ENCODE assay signal across 16 cellular contexts in genomic region chr16:82783933-82784566, GRCh38.
"Had no signal": no experiment of that assay in that cellular context is flagged by ENCODE, and none has a peak within 500 bp of the region (broad histone marks: within the 10 kb centered on the region; RNA-seq: fewer than 3 reads in every experiment).

No MANE protein-coding gene starts in this region.

- H2AFZ ChIP-seq: hepatocyte had no signal

- ATAC-seq: activated naive CD4-positive, alpha-beta T cell treated with anti-CD3 and anti-CD28 coated beads, Interleukin-2, amount 50 U/mL, for 72 hours; body of pancreas; effector memory CD8-positive, alpha-beta T cell; naive thymus-derived CD4-positive, alpha-beta T cell; upper lobe of right lung had no signal

- H3K9me3 ChIP-seq: body of pancreas, right atrium auricular region, suprapubic skin, upper lobe of right lung had no signal

- H3K9me3 Mint-ChIP-seq: activated naive CD4-positive, alpha-beta T cell treated with anti-CD3 and anti-CD28 coated beads, Interleukin-2, amount 50 U/mL, for 72 hours; central memory CD8-positive, alpha-beta T cell; effector memory CD8-positive, alpha-beta T cell; T-helper 1 cell treated with Interleukin-12 subunit alpha and Interleukin-12 subunit beta and Interleukin-4 antibody, amounts not matched to agents 30 μg/mL and 1 μg/mL, for 36 hours; WTC11 had no signal

- H3K36me3 Mint-ChIP-seq: activated naive CD4-positive, alpha-beta T cell treated with anti-CD3 and anti-CD28 coated beads, Interleukin-2, amount 50 U/mL, for 72 hours; naive thymus-derived CD4-positive, alpha-beta T cell; WTC11 had no signal

- H3K4me1 ChIP-seq: upper lobe of right lung had no signal

- H3K4me3 ChIP-seq: body of pancreas, hepatocyte, right atrium auricular region, suprapubic skin, upper lobe of right lung had no signal

- H3K27me3 ChIP-seq: body of pancreas, right atrium auricular region, suprapubic skin, upper lobe of right lung had no signal

- H3K27ac Mint-ChIP-seq: activated CD4-positive, alpha-beta T cell treated with anti-CD3 and anti-CD28 coated beads, Interleukin-2, amount 10 ng/mL, durations not matched to agents 24 days and 14 days; activated naive CD4-positive, alpha-beta T cell treated with anti-CD3 and anti-CD28 coated beads, Interleukin-2, amount 50 U/mL, for 72 hours; effector memory CD8-positive, alpha-beta T cell; naive thymus-derived CD4-positive, alpha-beta T cell; T-helper 1 cell treated with Interleukin-12 subunit alpha and Interleukin-12 subunit beta and Interleukin-4 antibody, amounts not matched to agents 30 μg/mL and 1 μg/mL, for 36 hours; WTC11 had no signal

- H3K4me2 ChIP-seq: hepatocyte had no signal

- H3K27ac ChIP-seq: body of pancreas, hepatocyte, right atrium auricular region, suprapubic skin, upper lobe of right lung had no signal

- H3K79me2 ChIP-seq: hepatocyte had no signal

- H3K36me3 ChIP-seq: right atrium auricular region, suprapubic skin, upper lobe of right lung had no signal

- DNase-seq: activated CD4-positive, alpha-beta T cell treated with anti-CD3 and anti-CD28 coated beads, Interleukin-2, amount 10 ng/mL, durations not matched to agents 24 days and 14 days; activated T-cell treated with anti-CD3 and anti-CD28 coated beads for 4 hours; amniotic stem cell; body of pancreas; effector memory CD8-positive, alpha-beta T cell; kidney glomerular epithelial cell; naive thymus-derived CD4-positive, alpha-beta T cell; stimulated activated naive CD4-positive, alpha-beta T cell treated with Interleukin-2 at 50 U/mL for 16 hours; upper lobe of right lung had no signal

- H3K4me3 Mint-ChIP-seq: activated CD4-positive, alpha-beta T cell treated with anti-CD3 and anti-CD28 coated beads, Interleukin-2, amount 10 ng/mL, durations not matched to agents 24 days and 14 days; central memory CD8-positive, alpha-beta T cell; effector memory CD8-positive, alpha-beta T cell; naive thymus-derived CD4-positive, alpha-beta T cell; T-helper 1 cell treated with Interleukin-12 subunit alpha and Interleukin-12 subunit beta and Interleukin-4 antibody, amounts not matched to agents 30 μg/mL and 1 μg/mL, for 36 hours; WTC11 had no signal
